ENCODE assay signal across 8 cellular contexts in the genomic region with DNA sequence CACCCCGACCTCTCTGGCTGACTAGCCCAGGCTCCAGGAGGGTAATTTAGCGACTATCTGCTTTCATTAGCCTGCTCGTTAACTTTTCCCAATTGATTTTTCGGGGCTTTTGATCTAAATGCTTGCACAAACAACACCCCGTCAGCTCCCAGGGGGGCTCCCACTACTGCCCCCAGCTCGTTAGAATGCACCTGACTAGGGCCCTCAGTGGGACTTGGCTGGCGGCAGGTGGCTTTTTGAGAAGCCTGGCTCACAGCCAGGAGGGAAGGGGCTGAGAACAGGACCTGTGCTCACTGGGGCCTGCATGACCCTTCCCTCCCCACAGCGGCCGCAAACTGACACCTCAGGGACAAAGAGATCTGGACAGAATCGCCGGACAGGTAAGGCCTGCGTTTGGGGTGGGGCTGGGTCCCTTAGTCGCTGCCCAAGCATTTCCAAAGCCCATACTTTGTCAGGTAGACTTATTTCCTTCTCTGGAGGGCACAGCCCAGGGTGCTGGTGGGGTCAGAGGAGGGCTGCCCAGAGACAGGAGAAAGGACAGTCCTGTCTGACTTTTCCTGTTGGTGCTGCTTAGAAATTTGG. TPM values are rescaled to one million over a fixed set of nuclear protein-coding genes. Genes with fewer than 3 reads are reported as not detected.
DNase-seq lines count a peak whose midpoint lies in the region; TF ChIP-seq lines count a peak whose summit lies in the region.
"Had no signal": no experiment of that assay in that cellular context is flagged by ENCODE, and none has a peak within 500 bp of the region (broad histone marks: within the 10 kb centered on the region; RNA-seq: fewer than 3 reads in every experiment).

No MANE protein-coding gene starts in this region.

- H3K9me3 ChIP-seq in mesodermal cell (ENCODE audit: control insufficient read depth, low read length), result no peaks in the 10 kb centered on the region
- H3K9me3 ChIP-seq in breast epithelium, result no peaks in the 10 kb centered on the region

- WGBS in mesodermal cell (ENCODE audit: insufficient coverage in 2 of 2), 2 experiments, result 95 to 97% methylated on average over 7 to 12 of the region's 13 CpGs

- peak; percentile 26 to 79 (median 49) for DNase-seq in NCI-H1417 (lab: John Stamatoyannopoulos, UW)
- DNase-seq in NCI-H1417 treated with DMSO at 0.1 percent for 48 hours (lab: John Stamatoyannopoulos, UW), result no peak
- peak; percentile 67 for DNase-seq in NCI-H69 (lab: John Stamatoyannopoulos, UW)
- no peak for DNase-seq in anterior cingulate cortex (lab: John Stamatoyannopoulos, UW)
- no peak for DNase-seq in breast epithelium (ENCODE audit: low spot score in 2 of 2)
- DNase-seq: Kasumi-1 had no signal

- peak overlapping the region; percentile 41 for H3K27ac ChIP-seq in mesodermal cell (ENCODE audit: low read depth, low read length, severe bottlenecking)
- H3K27ac ChIP-seq in breast epithelium, result no peak overlapping the region

- H3K4me1 ChIP-seq in mesodermal cell (ENCODE audit: control insufficient read depth, insufficient read depth, low read length, poor library complexity, severe bottlenecking) (peaks cover 10% of the 10 kb centered on the region), breast epithelium (peaks cover 2 to 11% of the 10 kb centered on the region in 2 donors)

- H3K4me3 ChIP-seq in mesodermal cell (ENCODE audit: extremely low read depth, insufficient read depth, low read length, poor library complexity, severe bottlenecking) (no peak overlapping the region), breast epithelium (no peak overlapping the region)

- intact Hi-C loops in breast epithelium (cut with DNase I; ENCODE audit: low total_unique reads), result no loop called here

- no peak for TF ChIP-seq CTCF in breast epithelium (IDR thresholded peaks at IDR 0.05)

- H3K36me3 ChIP-seq in mesodermal cell (ENCODE audit: control insufficient read depth, insufficient read depth, low read length) (peaks cover 79% of the 10 kb centered on the region), breast epithelium (no peaks in the 10 kb centered on the region)

- TF ChIP-seq POLR2A in breast epithelium (IDR thresholded peaks at IDR 0.05), result no peak

- H3K27me3 ChIP-seq in breast epithelium, result no peaks in the 10 kb centered on the region

RNA-seq across cellular contexts. Expression of gene CD79A, which starts 7.6 kb away (rescaled TPM):
- polyA plus RNA-seq in mesodermal cell (2013, experiment 1 of 2), result 0.22 TPM
- polyA plus RNA-seq in mesodermal cell (2013, experiment 2 of 2), result 0.35 TPM
- total RNA-seq in breast epithelium, result 1 to 10 TPM in 2 of 3 donors, under 1 TPM in 1; 0.80 to 2.9 (median 1.8) TPM

RNA-seq across cellular contexts. Expression of gene RPS19, which starts 9.4 kb away (rescaled TPM):
- polyA plus RNA-seq in mesodermal cell (2013, experiment 1 of 2), result 4,713 TPM
- polyA plus RNA-seq in mesodermal cell (2013, experiment 2 of 2), result 4,147 TPM
- 1,000 to 10,000 TPM in 2 of 3 donors, 100 to 1,000 TPM in 1; 756 to 2,084 (median 1,264) TPM for total RNA-seq in breast epithelium

RNA-seq across cellular contexts. Expression of gene ARHGEF1, which starts 13.5 kb away (rescaled TPM):
- polyA plus RNA-seq in mesodermal cell (2013, experiment 1 of 2), result 74.2 TPM
- polyA plus RNA-seq in mesodermal cell (2013, experiment 2 of 2), result 62.0 TPM
- total RNA-seq in breast epithelium, result 10 to 100 TPM; 55.0 to 61.9 (median 55.7) TPM

RNA-seq across cellular contexts. Expression of gene DMRTC2, which starts 24.6 kb away (rescaled TPM):
- polyA plus RNA-seq in mesodermal cell (2013, experiment 1 of 2), result not detected
- polyA plus RNA-seq in mesodermal cell (2013, experiment 2 of 2), result not detected
- not detected for total RNA-seq in breast epithelium
- polyA plus RNA-seq: adipose tissue had no signal

RNA-seq across cellular contexts. Expression of gene LYPD4, which starts 25.0 kb away (rescaled TPM):
- not detected for polyA plus RNA-seq in mesodermal cell (2013, experiment 1 of 2)
- not detected for polyA plus RNA-seq in mesodermal cell (2013, experiment 2 of 2)
- total RNA-seq in breast epithelium, result not detected
- polyA plus RNA-seq: adipose tissue had no signal

Comparison
In these comparisons a context has a peak if more than half of its experiments do, and no peak if none do; other contexts are left out.
1. DNase-seq: peak in NCI-H1417 (3 of 3) and NCI-H69 (single experiment); none in NCI-H1417 treated with DMSO at 0.1 percent for 48 hours (single experiment), anterior cingulate cortex (0 of 58) and breast epithelium (0 of 2).